In genomic region chr2:237876056-237876439, GRCh38 we compare ENCODE assay signal across 24 cellular contexts. TPM values are rescaled to one million over a fixed set of nuclear protein-coding genes. Genes with fewer than 3 reads are reported as not detected.
DNase-seq lines count a peak whose midpoint lies in the region; ATAC-seq and TF ChIP-seq lines count a peak whose summit lies in the region.
"Had no signal": no experiment of that assay in that cellular context is flagged by ENCODE, and none has a peak within 500 bp of the region (broad histone marks: within the 10 kb centered on the region; RNA-seq: fewer than 3 reads in every experiment).

No MANE protein-coding gene starts in this region.

- POLR2A ChIA-PET in HEK293 (lab: Yijun Ruan, JAX) = no interaction called here

- H3K36me3 ChIP-seq in HEK293 (ENCODE audit: control insufficient read depth in 2 of 2, insufficient read depth in 1 of 2, low read length in 2 of 2) = no peaks in the 10 kb centered on the region
- H3K36me3 ChIP-seq in RWPE2 (ENCODE audit: low read depth) = no peaks in the 10 kb centered on the region
- no peaks in the 10 kb centered on the region for H3K36me3 ChIP-seq in spleen
- H3K36me3 ChIP-seq: tibial nerve had no signal

- DNase-seq in RWPE2 (ENCODE audit: low spot score) (no peak), islet precursor cell (peak; percentile 50), spleen (peak; percentile 66), CD1c-positive myeloid dendritic cell (ENCODE audit: extremely low spot score) (no peak), kidney glomerular epithelial cell (lab: John Stamatoyannopoulos, UW) (no peak)
- DNase-seq: activated CD4-positive, alpha-beta T cell treated with anti-CD3 and anti-CD28 coated beads for 1 hour; activated CD8-positive, alpha-beta T cell treated with anti-CD3 and anti-CD28 coated beads for 36 hours; activated gamma-delta T cell treated with Interleukin-2 at 50 U/mL for 16 hours; activated naive CD8-positive, alpha-beta T cell treated with anti-CD3 and anti-CD28 coated beads, Interleukin-2, amount 50 U/mL, for 24 hours; cerebellar nuclear complex; KBM-7; MG63; NCI-H2081; NCI-H345; nucleus accumbens; stimulated activated naive CD8-positive, alpha-beta T cell treated with anti-CD3 and anti-CD28 coated beads, Interleukin-15, Interleukin-2, amounts not matched to agents 100 U/mL and 50 U/mL, for 24 hours had no signal

- H3K4me3 ChIP-seq in HEK293 (ENCODE audit: low read depth, low read length) (no peak overlapping the region), RWPE2 (ENCODE audit: severe bottlenecking) (no peak overlapping the region), spleen (no peak overlapping the region)
- H3K4me3 ChIP-seq: body of pancreas, MG63, psoas muscle, tibial nerve had no signal

- ATAC-seq in RWPE2 (ENCODE audit: low read depth) (no peak), GM18907 (IDR thresholded peaks at IDR 0.05; ENCODE audit: unreplicated experiment) (no peak), GM18909 (IDR thresholded peaks at IDR 0.05; ENCODE audit: poor library complexity, unreplicated experiment) (no peak)
- ATAC-seq: activated CD8-positive, alpha-beta T cell treated with anti-CD3 and anti-CD28 coated beads for 36 hours; activated naive CD8-positive, alpha-beta T cell treated with anti-CD3 and anti-CD28 coated beads, Interleukin-2, amount 50 U/mL, for 24 hours; body of pancreas; psoas muscle; stimulated activated naive CD8-positive, alpha-beta T cell treated with anti-CD3 and anti-CD28 coated beads, Interleukin-15, Interleukin-2, amounts not matched to agents 100 U/mL and 50 U/mL, for 24 hours had no signal

- no peak for TF ChIP-seq POLR2A in spleen (IDR thresholded peaks at IDR 0.05)

- intact Hi-C loops in spleen (cut with DNase I; ENCODE audit: low total_unique reads) = no loop called here

- H3K9me3 ChIP-seq in HEK293 (ENCODE audit: control insufficient read depth, insufficient read depth, low read depth, low read length) = no peaks in the 10 kb centered on the region
- H3K9me3 ChIP-seq in RWPE2 (ENCODE audit: severe bottlenecking) = no peaks in the 10 kb centered on the region
- no peaks in the 10 kb centered on the region for H3K9me3 ChIP-seq in spleen
- H3K9me3 ChIP-seq: body of pancreas, MG63, psoas muscle, tibial nerve had no signal

- H3K27me3 ChIP-seq in RWPE2 (ENCODE audit: insufficient read depth, poor library complexity, severe bottlenecking) = no peaks in the 10 kb centered on the region
- H3K27me3 ChIP-seq in spleen (replicated peaks in 1 of 7) = peaks cover 0 to 31% (median 0%) of the 10 kb centered on the region in 7 donors
- H3K27me3 ChIP-seq: body of pancreas, MG63, tibial nerve had no signal

- H3K4me1 ChIP-seq in HEK293 (ENCODE audit: control insufficient read depth, insufficient read depth, low read length) (no peaks in the 10 kb centered on the region), RWPE2 (ENCODE audit: insufficient read depth, poor library complexity, severe bottlenecking) (peaks cover 41% of the 10 kb centered on the region), spleen (peaks cover 0 to 13% (median 4%) of the 10 kb centered on the region in 6 donors)

- CTCF ChIA-PET in HEK293 (lab: Yijun Ruan, JAX) = interaction anchor here (0.6 kb wide), 2 partner anchors 278 to 725 kb away, joined by 3 to 4 read pairs; no protein-coding TSS in a partner anchor

- H3K27ac ChIP-seq in HEK293 (ENCODE audit: extremely low read depth, low read depth, low read length) (no peak overlapping the region), RWPE2 (ENCODE audit: poor library complexity, severe bottlenecking) (peak overlapping the region; percentile 81), spleen (no peak overlapping the region)
- H3K27ac ChIP-seq: epithelial cell of prostate had no signal

- 78 to 93% (median 80%) methylated on average over 13 to 14 of the region's 14 CpGs for WGBS in spleen, 5 donors

- TF ChIP-seq CTCF in HEK293 (tag by site-specific recombination; IDR thresholded peaks at IDR 0.05) = no peak
- TF ChIP-seq CTCF in RWPE2 (IDR thresholded peaks at IDR 0.05; ENCODE audit: poor library complexity, severe bottlenecking) = no peak
- TF ChIP-seq CTCF in spleen (IDR thresholded peaks at IDR 0.05 in 8 of 11, conservative IDR thresholded peaks at IDR 0.05 in 3 of 11) = no peak

TF ChIP-seq in HEK293, 187 proteins besides CTCF, POLR2A, EP300 and RAD21:
- TF ChIP-seq ZNF19 (tag by site-specific recombination; IDR thresholded peaks at IDR 0.05; ENCODE audit: low read depth) (no peak), GLIS1 (tag by site-specific recombination; IDR thresholded peaks at IDR 0.05) (peak; percentile 44; the same call in 1 of the 2 replicates)

RNA-seq across cellular contexts. Expression of gene RAMP1, which starts 16.6 kb away (rescaled TPM):
- total RNA-seq in spleen = 10 to 100 TPM in 2 of 7 donors, 1 to 10 TPM in 5; 4.5 to 11.0 (median 8.2) TPM
- 10 to 100 TPM; 19.6 to 44.5 (median 24.5) TPM for polyA plus RNA-seq in spleen
- total RNA-seq: HT1080 had no signal

Comparison
In these comparisons a context has a peak if more than half of its experiments do, and no peak if none do; other contexts are left out.
1. DNase-seq: peak in islet precursor cell (single experiment) and spleen (single experiment); none in RWPE2 (single experiment), CD1c-positive myeloid dendritic cell (single experiment) and kidney glomerular epithelial cell (single experiment).